In the genomic region with DNA sequence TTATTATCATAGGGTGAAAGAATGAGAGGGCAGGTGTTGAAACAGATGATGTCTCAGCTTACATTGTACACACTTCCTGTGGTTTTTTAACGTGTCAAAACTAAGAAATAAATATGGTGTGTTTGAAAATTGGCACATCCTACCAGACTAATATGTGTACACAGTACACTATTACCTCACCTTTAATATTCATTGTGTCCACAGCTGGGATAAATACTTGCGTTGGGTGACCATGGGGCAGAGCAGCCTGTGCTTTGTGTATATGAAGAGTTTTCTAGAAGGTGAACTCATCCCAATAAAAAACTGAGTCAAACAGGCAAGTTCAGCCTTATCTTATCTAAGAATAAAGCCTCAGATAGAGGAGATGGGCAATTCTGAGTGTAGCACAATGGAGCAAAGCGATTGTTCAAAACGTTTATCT, we compare ENCODE assay signal across 10 cellular contexts. TPM values are rescaled to one million over a fixed set of nuclear protein-coding genes. Genes with fewer than 3 reads are reported as not detected.
A peak's percentile ranks its signal among the peaks of the same experiment; 100 is the strongest.
DNase-seq lines count a peak whose midpoint lies in the region; ATAC-seq, FAIRE-seq and TF ChIP-seq lines count a peak whose summit lies in the region.
"Had no signal": no experiment of that assay in that cellular context is flagged by ENCODE, and none has a peak within 500 bp of the region (broad histone marks: within the 10 kb centered on the region; RNA-seq: fewer than 3 reads in every experiment).

No MANE protein-coding gene starts in this region.

- no peaks in the 10 kb centered on the region for H3K4me1 ChIP-seq in small intestine (ENCODE audit: control insufficient read depth in 2 of 2, insufficient read depth in 1 of 2, low read depth in 1 of 2, low read length in 1 of 2)

- DNase-seq in NCI-H2029 (lab: John Stamatoyannopoulos, UW) (peak; percentile 92), epithelial cell of prostate (ENCODE audit: low read depth, low spot score) (peak; percentile 81), chondrocyte (ENCODE audit: low spot score) (no peak), WERI-Rb-1 (no peak), small intestine (no peak), glomerular visceral epithelial cell (ENCODE audit: extremely low spot score) (no peak)

- H3K27ac ChIP-seq in epithelial cell of prostate = peak overlapping the region; percentile 34
- H3K27ac ChIP-seq in WERI-Rb-1 = no peak overlapping the region
- H3K27ac ChIP-seq in small intestine (ENCODE audit: low read depth in 1 of 2, low read length in 1 of 2) = no peak overlapping the region

- no peak for FAIRE-seq in small intestine (lab: Jason Lieb, UNC)
- FAIRE-seq: GM18507 had no signal

- H3K27me3 ChIP-seq in WERI-Rb-1 (ENCODE audit: insufficient read depth, low read depth, severe bottlenecking) = peaks cover 11% of the 10 kb centered on the region
- no peaks in the 10 kb centered on the region for H3K27me3 ChIP-seq in small intestine (ENCODE audit: control insufficient read depth in 2 of 2, insufficient read depth in 2 of 2, low read length in 2 of 2)

- WGBS in small intestine, 3 donors = 53 to 59% (median 56%) methylated on average over 4 of the region's 4 CpGs

- no peaks in the 10 kb centered on the region for H3K9me3 ChIP-seq in WERI-Rb-1 (ENCODE audit: severe bottlenecking)
- no peaks in the 10 kb centered on the region for H3K9me3 ChIP-seq in small intestine (ENCODE audit: control insufficient read depth, low read depth)

- no peak overlapping the region for H3K27ac Mint-ChIP-seq in chondrocyte (ENCODE audit: unreplicated experiment)

- TF ChIP-seq CTCF in chondrocyte (IDR thresholded peaks at IDR 0.05) = no peak
- no peak for TF ChIP-seq CTCF in WERI-Rb-1 (IDR thresholded peaks at IDR 0.05; ENCODE audit: low read depth, low read length)

- H3K4me3 Mint-ChIP-seq in chondrocyte (ENCODE audit: unreplicated experiment) = no peak overlapping the region

- H3K4me3 ChIP-seq in WERI-Rb-1 (ENCODE audit: low read depth, low read length) (no peak overlapping the region), small intestine (ENCODE audit: low read depth in 1 of 2, low read length in 2 of 2) (no peak overlapping the region)

- no peaks in the 10 kb centered on the region for H3K36me3 Mint-ChIP-seq in chondrocyte (ENCODE audit: low read depth)

- H3K9me3 Mint-ChIP-seq in chondrocyte (ENCODE audit: low read depth) = peaks cover 2% of the 10 kb centered on the region

- H3K27me3 Mint-ChIP-seq in chondrocyte (ENCODE audit: low read depth) = no peaks in the 10 kb centered on the region

- H3K4me1 Mint-ChIP-seq in chondrocyte (ENCODE audit: low read depth) = peaks cover 4% of the 10 kb centered on the region

- no peaks in the 10 kb centered on the region for H3K36me3 ChIP-seq in WERI-Rb-1
- no peaks in the 10 kb centered on the region for H3K36me3 ChIP-seq in small intestine (ENCODE audit: control insufficient read depth in 2 of 2, insufficient read depth in 2 of 2, low read length in 2 of 2)

- peak; percentile 72 for ATAC-seq in GM18517 (IDR thresholded peaks at IDR 0.05; ENCODE audit: unreplicated experiment)
- ATAC-seq in HG02870 (IDR thresholded peaks at IDR 0.05; ENCODE audit: unreplicated experiment) = peak; percentile 85

RNA-seq across cellular contexts. Expression of a gene that starts 17.3 kb away (rescaled TPM):
- total RNA-seq in chondrocyte = 0.12 to 0.13 TPM in 2 of 3 replicates, not detected in the other
- polyA plus RNA-seq in small intestine = under 1 TPM; 0.22 to 0.89 (median 0.27) TPM
- total RNA-seq: dermis microvascular lymphatic vessel endothelial cell had no signal

Comparison
In these comparisons a context has a peak if more than half of its experiments do, and no peak if none do; other contexts are left out.
1. DNase-seq: peak in NCI-H2029 (single experiment) and epithelial cell of prostate (single experiment); none in chondrocyte (single experiment), WERI-Rb-1 (single experiment), small intestine (single experiment) and glomerular visceral epithelial cell (single experiment).